9 cellular contexts compared by ENCODE assay signal in genomic region chr2:179814050-179814449, GRCh38. TPM values are rescaled to one million over a fixed set of nuclear protein-coding genes. Genes with fewer than 3 reads are reported as not detected.
"Had no signal": no experiment of that assay in that cellular context is flagged by ENCODE, and none has a peak within 500 bp of the region (broad histone marks: within the 10 kb centered on the region; RNA-seq: fewer than 3 reads in every experiment).

No MANE protein-coding gene starts in this region.

- H3K4me1 Mint-ChIP-seq: IgD-negative memory B cell had no signal

- FAIRE-seq: HepG2 had no signal

- H3K9ac ChIP-seq: GM23248 had no signal

- H3K27me3 Mint-ChIP-seq: IgD-negative memory B cell had no signal

- H3K27ac Mint-ChIP-seq: HFFc6, IgD-negative memory B cell had no signal

- H3K36me3 Mint-ChIP-seq: IgD-negative memory B cell had no signal

- DNase-seq: GM23248, GOT3, H7, HFFc6 had no signal

- H3K36me3 ChIP-seq: HAP-1 had no signal

- H3K9me3 ChIP-seq: HAP-1 had no signal

- H3K4me3 ChIP-seq: GM23248, HAP-1 had no signal

- H3K9me3 Mint-ChIP-seq: HFFc6 had no signal

- H3K4me3 Mint-ChIP-seq: HFFc6, IgD-negative memory B cell had no signal

- ATAC-seq: HCT116, HepG2 had no signal

- H3K27ac ChIP-seq: GM23248, HL-60 had no signal

- H3K4me1 ChIP-seq: HAP-1 had no signal

RNA-seq across cellular contexts. Expression of gene ZNF385B, which starts 47.4 kb away (rescaled TPM):
- total RNA-seq: GM23248 had no signal
- polyA plus RNA-seq: IgD-negative memory B cell had no signal
